In genomic region chr9:113558632-113559502, GRCh38 we compare ENCODE assay signal across 1 cellular context.
A peak's percentile ranks its signal among the peaks of the same experiment; 100 is the strongest.
TF ChIP-seq lines count a peak whose summit lies in the region.

No MANE protein-coding gene starts in this region.

TF ChIP-seq in HepG2, 621 proteins besides CTCF, POLR2A, EP300 and RAD21 (continued from another document and continues in another):
- peak; percentile 53; the same call in 1 of the 2 replicates for TF ChIP-seq ZNF414 (CRISPR knock-in tag; IDR thresholded peaks at IDR 0.05)
- no peak for TF ChIP-seq ZNF138 (CRISPR knock-in tag; IDR thresholded peaks at IDR 0.05; ENCODE audit: low read depth)
- no peak for TF ChIP-seq ZNF574 (CRISPR knock-in tag; IDR thresholded peaks at IDR 0.05)
- peak; percentile 17; the same call in 1 of the 2 replicates for TF ChIP-seq MAFF (IDR thresholded peaks at IDR 0.05; ENCODE audit: low read depth, low read length)
- no peak for TF ChIP-seq MZF1 (CRISPR knock-in tag; IDR thresholded peaks at IDR 0.05; ENCODE audit: borderline replicate concordance)
- peak; percentile 46; the same call in 1 of the 2 replicates for TF ChIP-seq IRF2 (CRISPR knock-in tag; IDR thresholded peaks at IDR 0.05)
- TF ChIP-seq AKNA (CRISPR knock-in tag; IDR thresholded peaks at IDR 0.05; ENCODE audit: borderline replicate concordance) = no peak
- TF ChIP-seq SP5 (CRISPR knock-in tag; IDR thresholded peaks at IDR 0.05; ENCODE audit: borderline replicate concordance, low read depth) = peak; percentile 44; the same call in 1 of the 2 replicates
- no peak for TF ChIP-seq ZNF232 (CRISPR knock-in tag; IDR thresholded peaks at IDR 0.05; ENCODE audit: borderline replicate concordance)
- TF ChIP-seq SRF (IDR thresholded peaks at IDR 0.05; ENCODE audit: low read depth, low read length) = no peak
- TF ChIP-seq SMARCE1 (IDR thresholded peaks at IDR 0.05; ENCODE audit: borderline replicate concordance) = no peak
- TF ChIP-seq PHF20 (CRISPR knock-in tag; IDR thresholded peaks at IDR 0.05) = peak; percentile 32; the same call in 1 of the 2 replicates
- 0 out of 2 replicates have a peak, but pooled peaks have one; percentile 13 for TF ChIP-seq ZBTB34 (CRISPR knock-in tag; IDR thresholded peaks at IDR 0.05)
- TF ChIP-seq RXRB (CRISPR knock-in tag; IDR thresholded peaks at IDR 0.05; ENCODE audit: borderline replicate concordance) = peak; percentile 77; the same call in 1 of the 2 replicates
- TF ChIP-seq ZNF33B (CRISPR knock-in tag; IDR thresholded peaks at IDR 0.05) = no peak
- TF ChIP-seq ZNF720 (CRISPR knock-in tag; IDR thresholded peaks at IDR 0.05) = no peak
- peak; percentile 59 for TF ChIP-seq MED1 (CRISPR knock-in tag; IDR thresholded peaks at IDR 0.05)
- TF ChIP-seq EHMT2 (IDR thresholded peaks at IDR 0.05; ENCODE audit: borderline replicate concordance, low read depth, low read length) = no peak
- 0 out of 2 replicates have a peak, but pooled peaks have one; percentile 47 for TF ChIP-seq MAX (IDR thresholded peaks at IDR 0.05)
- TF ChIP-seq CEBPB (IDR thresholded peaks at IDR 0.05; ENCODE audit: borderline replicate concordance, low read depth, low read length) = no peak
- peak; percentile 80; the same call in 1 of the 2 replicates for TF ChIP-seq ZSCAN9 (CRISPR knock-in tag; IDR thresholded peaks at IDR 0.05; ENCODE audit: borderline replicate concordance)
- TF ChIP-seq ZNF629 (CRISPR knock-in tag; conservative IDR thresholded peaks at IDR 0.05) = 0 out of 2 replicates have a peak, but pooled peaks have one; percentile 21
- no peak for TF ChIP-seq ZNF230 (CRISPR knock-in tag; IDR thresholded peaks at IDR 0.05)
- TF ChIP-seq SRY (CRISPR knock-in tag; IDR thresholded peaks at IDR 0.05) = no peak
- TF ChIP-seq THAP11 (CRISPR knock-in tag; IDR thresholded peaks at IDR 0.05) = peak; percentile 45; the same call in 1 of the 2 replicates
- TF ChIP-seq CERS6 (CRISPR knock-in tag; IDR thresholded peaks at IDR 0.05) = no peak
- TF ChIP-seq MATR3 (CRISPR knock-in tag; IDR thresholded peaks at IDR 0.05) = no peak
- TF ChIP-seq HNF1A (IDR thresholded peaks at IDR 0.05; ENCODE audit: low read depth) = no peak
- TF ChIP-seq HNF1A (CRISPR knock-in tag; IDR thresholded peaks at IDR 0.05; ENCODE audit: borderline replicate concordance) = peak; percentile 20; the same call in 1 of the 2 replicates
- no peak for TF ChIP-seq TERF1 (CRISPR knock-in tag; IDR thresholded peaks at IDR 0.05)
- TF ChIP-seq NCOR1 (IDR thresholded peaks at IDR 0.05; ENCODE audit: borderline replicate concordance, low read length) = peak; percentile 89; the same call in 1 of the 2 replicates
- TF ChIP-seq CEBPZ (IDR thresholded peaks at IDR 0.05; ENCODE audit: low read length) = no peak
- no peak for TF ChIP-seq CSRNP1 (CRISPR knock-in tag; IDR thresholded peaks at IDR 0.05)
- TF ChIP-seq JUND (CRISPR knock-in tag; IDR thresholded peaks at IDR 0.05) = peak; percentile 59; the same call in 1 of the 2 replicates
- TF ChIP-seq FOXO1 (CRISPR knock-in tag; IDR thresholded peaks at IDR 0.05) = peak; percentile 71
- TF ChIP-seq CENPX (CRISPR knock-in tag; IDR thresholded peaks at IDR 0.05) = no peak
- TF ChIP-seq NFYC (CRISPR knock-in tag; IDR thresholded peaks at IDR 0.05) = no peak
